Comparison of ENCODE assay signal across 13 cellular contexts in the genomic region with DNA sequence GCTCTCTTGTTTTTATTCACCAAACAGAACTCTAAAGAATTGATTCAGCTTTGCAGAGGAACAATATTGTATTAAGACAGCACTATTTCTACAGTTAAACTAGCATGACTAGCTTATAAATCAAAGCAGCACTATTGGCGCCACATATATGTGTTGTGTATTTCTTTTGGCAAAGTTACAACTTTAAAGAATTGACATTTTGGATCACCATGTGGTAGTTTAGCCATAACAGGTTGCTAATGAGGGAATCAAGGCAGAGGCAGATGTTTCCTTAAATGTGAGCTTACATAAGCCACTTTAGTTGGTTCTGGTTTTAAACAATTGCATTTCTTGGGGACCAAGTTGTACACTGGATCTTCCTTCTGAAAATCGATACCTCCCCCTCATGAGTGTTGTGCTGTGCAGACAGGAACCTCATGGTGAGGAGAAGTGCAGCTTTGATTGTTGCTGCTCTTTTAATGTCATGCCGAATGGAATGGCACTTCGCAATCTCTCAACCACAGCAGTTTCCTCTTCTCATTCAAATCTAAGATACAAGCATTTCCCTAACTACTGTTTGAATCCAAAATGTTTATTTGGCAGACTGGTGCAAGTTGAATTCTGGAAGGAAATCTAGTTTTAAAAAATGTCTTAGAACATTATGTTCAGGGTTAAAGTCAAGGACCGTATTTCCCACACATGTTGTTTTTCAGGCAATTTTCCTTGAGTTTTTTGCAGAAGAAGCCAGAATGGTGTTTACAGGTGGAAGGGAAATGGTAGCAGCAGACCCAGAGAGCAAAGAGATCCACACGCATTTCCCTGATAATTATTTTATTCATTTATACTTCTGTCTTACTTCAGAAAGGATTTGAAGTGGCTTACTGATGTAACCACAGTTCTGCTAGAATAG.
DNase-seq lines count a peak whose midpoint lies in the region; ATAC-seq and TF ChIP-seq lines count a peak whose summit lies in the region.
"Had no signal": no experiment of that assay in that cellular context is flagged by ENCODE, and none has a peak within 500 bp of the region (broad histone marks: within the 10 kb centered on the region; RNA-seq: fewer than 3 reads in every experiment).

No MANE protein-coding gene starts in this region.

- H3K9me3 ChIP-seq in esophagus squamous epithelium (no peaks in the 10 kb centered on the region), lower lobe of right lung (no peaks in the 10 kb centered on the region)

- no peaks in the 10 kb centered on the region for H3K36me3 ChIP-seq in esophagus squamous epithelium
- H3K36me3 ChIP-seq in lower lobe of right lung: no peaks in the 10 kb centered on the region

- H3K27ac ChIP-seq in esophagus squamous epithelium (peak overlapping the region in 3 of 4 donors; percentile 14 to 68 (median 65)), lower lobe of right lung (peak overlapping the region; percentile 56)

- WGBS in esophagus squamous epithelium, 2 donors: 31 to 53% methylated on average over 6 of the region's 6 CpGs

- H3K27me3 ChIP-seq in esophagus squamous epithelium: no peaks in the 10 kb centered on the region
- H3K27me3 ChIP-seq in lower lobe of right lung (ENCODE audit: low read depth): no peaks in the 10 kb centered on the region

- TF ChIP-seq POLR2A in esophagus squamous epithelium (IDR thresholded peaks at IDR 0.05): no peak

- DNase-seq in Ammon's horn (ENCODE audit: low spot score) (peak; percentile 31), NCI-H69 (lab: John Stamatoyannopoulos, UW) (peak; percentile 15), esophagus squamous epithelium (lab: John Stamatoyannopoulos, UW) (no peak), lower lobe of right lung (no peak), posterior vena cava (ENCODE audit: low spot score) (no peak), COLO668 (lab: John Stamatoyannopoulos, UW; ENCODE audit: unreplicated experiment) (no peak)
- DNase-seq in activated T-cell treated with anti-CD3 and anti-CD28 coated beads, Interleukin-2, amount 50 U/mL, for 48 hours: no peak
- DNase-seq: activated CD8-positive, alpha-beta T cell treated with anti-CD3 and anti-CD28 coated beads for 36 hours; activated naive CD4-positive, alpha-beta T cell; HFFc6; NCI-H1092 treated with DMSO at 0.1 percent for 48 hours; T-helper 9 cell had no signal

- ATAC-seq in lower lobe of right lung: peak; percentile 56 to 57
- ATAC-seq in GM19467 (IDR thresholded peaks at IDR 0.05; ENCODE audit: unreplicated experiment): no peak
- ATAC-seq: activated CD8-positive, alpha-beta T cell treated with anti-CD3 and anti-CD28 coated beads for 36 hours had no signal

- H3K4me1 ChIP-seq in esophagus squamous epithelium (peaks cover 0 to 28% (median 12%) of the 10 kb centered on the region in 3 donors), lower lobe of right lung (peaks cover 14% of the 10 kb centered on the region)

- H3K4me3 ChIP-seq in esophagus squamous epithelium: no peak overlapping the region
- no peak overlapping the region for H3K4me3 ChIP-seq in lower lobe of right lung

- TF ChIP-seq CTCF in esophagus squamous epithelium (IDR thresholded peaks at IDR 0.05): no peak
- TF ChIP-seq CTCF in lower lobe of right lung (IDR thresholded peaks at IDR 0.05): no peak

- intact Hi-C loops in esophagus squamous epithelium (cut with DNase I): no loop called here
- intact Hi-C loops in lower lobe of right lung (cut with DNase I): no loop called here
- intact Hi-C loops in posterior vena cava (cut with DNase I): no loop called here

Comparison
In these comparisons a context has a peak if more than half of its experiments do, and no peak if none do; other contexts are left out.
1. DNase-seq: peak in Ammon's horn (single experiment) and NCI-H69 (single experiment); none in esophagus squamous epithelium (single experiment), lower lobe of right lung (single experiment), activated T-cell treated with anti-CD3 and anti-CD28 coated beads, Interleukin-2, amount 50 U/mL, for 48 hours (0 of 2), posterior vena cava (single experiment) and COLO668 (single experiment).